ENCODE assay signal across 1 cellular context in the genomic region with DNA sequence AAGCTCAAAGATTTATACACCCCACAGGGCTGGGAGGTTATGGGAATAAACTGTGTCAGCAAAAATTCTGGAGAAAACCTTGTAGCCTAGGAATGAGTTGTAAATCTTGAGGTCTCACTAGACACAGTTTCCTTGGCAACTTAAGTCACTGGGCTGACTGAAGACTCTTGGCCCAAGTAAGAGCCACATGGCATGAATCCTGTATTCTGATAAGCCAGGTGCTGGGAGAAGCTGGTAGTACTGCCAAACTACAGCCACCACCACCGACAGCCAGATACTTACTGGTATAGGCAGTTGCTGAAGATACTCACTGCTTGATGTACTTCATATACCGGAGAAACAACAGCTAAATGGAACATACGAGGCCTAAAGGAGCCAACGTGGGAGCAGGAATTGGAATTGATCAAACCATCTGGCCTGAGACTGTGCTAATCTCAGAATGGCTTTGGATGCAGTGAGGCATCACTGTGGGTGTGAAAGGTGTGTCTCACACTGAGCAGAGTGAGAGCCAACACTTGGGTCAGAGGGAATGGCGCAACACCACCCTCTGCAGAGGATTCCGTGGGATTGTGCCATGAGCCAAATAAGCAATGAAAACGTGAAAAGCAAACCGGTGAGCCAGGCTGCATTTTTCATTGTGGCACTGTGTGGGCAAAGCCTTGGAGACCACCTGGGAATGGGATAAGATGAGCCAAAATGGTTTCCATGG.
TF ChIP-seq lines count a peak whose summit lies in the region.

No MANE protein-coding gene starts in this region.

TF ChIP-seq in HCT116, 20 proteins besides CTCF, POLR2A, EP300 and RAD21 (continued from another document):
- TF ChIP-seq, protein P1, sequence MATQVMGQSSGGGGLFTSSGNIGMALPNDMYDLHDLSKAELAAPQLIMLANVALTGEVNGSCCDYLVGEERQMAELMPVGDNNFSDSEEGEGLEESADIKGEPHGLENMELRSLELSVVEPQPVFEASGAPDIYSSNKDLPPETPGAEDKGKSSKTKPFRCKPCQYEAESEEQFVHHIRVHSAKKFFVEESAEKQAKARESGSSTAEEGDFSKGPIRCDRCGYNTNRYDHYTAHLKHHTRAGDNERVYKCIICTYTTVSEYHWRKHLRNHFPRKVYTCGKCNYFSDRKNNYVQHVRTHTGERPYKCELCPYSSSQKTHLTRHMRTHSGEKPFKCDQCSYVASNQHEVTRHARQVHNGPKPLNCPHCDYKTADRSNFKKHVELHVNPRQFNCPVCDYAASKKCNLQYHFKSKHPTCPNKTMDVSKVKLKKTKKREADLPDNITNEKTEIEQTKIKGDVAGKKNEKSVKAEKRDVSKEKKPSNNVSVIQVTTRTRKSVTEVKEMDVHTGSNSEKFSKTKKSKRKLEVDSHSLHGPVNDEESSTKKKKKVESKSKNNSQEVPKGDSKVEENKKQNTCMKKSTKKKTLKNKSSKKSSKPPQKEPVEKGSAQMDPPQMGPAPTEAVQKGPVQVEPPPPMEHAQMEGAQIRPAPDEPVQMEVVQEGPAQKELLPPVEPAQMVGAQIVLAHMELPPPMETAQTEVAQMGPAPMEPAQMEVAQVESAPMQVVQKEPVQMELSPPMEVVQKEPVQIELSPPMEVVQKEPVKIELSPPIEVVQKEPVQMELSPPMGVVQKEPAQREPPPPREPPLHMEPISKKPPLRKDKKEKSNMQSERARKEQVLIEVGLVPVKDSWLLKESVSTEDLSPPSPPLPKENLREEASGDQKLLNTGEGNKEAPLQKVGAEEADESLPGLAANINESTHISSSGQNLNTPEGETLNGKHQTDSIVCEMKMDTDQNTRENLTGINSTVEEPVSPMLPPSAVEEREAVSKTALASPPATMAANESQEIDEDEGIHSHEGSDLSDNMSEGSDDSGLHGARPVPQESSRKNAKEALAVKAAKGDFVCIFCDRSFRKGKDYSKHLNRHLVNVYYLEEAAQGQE (IDR thresholded peaks at IDR 0.05; ENCODE audit: low read depth): no peak
- no peak for TF ChIP-seq SRF (IDR thresholded peaks at IDR 0.05; ENCODE audit: low read depth)
- TF ChIP-seq EGR1 (IDR thresholded peaks at IDR 0.05; ENCODE audit: low read depth): no peak
- TF ChIP-seq, protein P2, sequence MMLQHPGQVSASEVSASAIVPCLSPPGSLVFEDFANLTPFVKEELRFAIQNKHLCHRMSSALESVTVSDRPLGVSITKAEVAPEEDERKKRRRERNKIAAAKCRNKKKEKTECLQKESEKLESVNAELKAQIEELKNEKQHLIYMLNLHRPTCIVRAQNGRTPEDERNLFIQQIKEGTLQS (IDR thresholded peaks at IDR 0.05): no peak
- no peak for TF ChIP-seq POLR2AphosphoS5 (IDR thresholded peaks at IDR 0.05; ENCODE audit: low read depth, low read length)
- TF ChIP-seq JUND (IDR thresholded peaks at IDR 0.05): no peak
- TF ChIP-seq SIN3A (IDR thresholded peaks at IDR 0.05; ENCODE audit: low read depth): no peak
- TF ChIP-seq ZNF274 (IDR thresholded peaks at IDR 0.05; ENCODE audit: low read depth, low read length): no peak
- no peak for TF ChIP-seq ELF1 (IDR thresholded peaks at IDR 0.05; ENCODE audit: borderline replicate concordance, low read depth)
- no peak for TF ChIP-seq CBX3 (IDR thresholded peaks at IDR 0.05; ENCODE audit: low read depth)
- TF ChIP-seq YY1 (IDR thresholded peaks at IDR 0.05; ENCODE audit: extremely low read depth, insufficient replicate concordance, low read depth, low read length): no peak
- TF ChIP-seq SP1 (IDR thresholded peaks at IDR 0.05; ENCODE audit: low read depth): no peak
- TF ChIP-seq, protein P3, sequence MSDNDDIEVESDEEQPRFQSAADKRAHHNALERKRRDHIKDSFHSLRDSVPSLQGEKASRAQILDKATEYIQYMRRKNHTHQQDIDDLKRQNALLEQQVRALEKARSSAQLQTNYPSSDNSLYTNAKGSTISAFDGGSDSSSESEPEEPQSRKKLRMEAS (IDR thresholded peaks at IDR 0.05): no peak
- TF ChIP-seq, protein P4, sequence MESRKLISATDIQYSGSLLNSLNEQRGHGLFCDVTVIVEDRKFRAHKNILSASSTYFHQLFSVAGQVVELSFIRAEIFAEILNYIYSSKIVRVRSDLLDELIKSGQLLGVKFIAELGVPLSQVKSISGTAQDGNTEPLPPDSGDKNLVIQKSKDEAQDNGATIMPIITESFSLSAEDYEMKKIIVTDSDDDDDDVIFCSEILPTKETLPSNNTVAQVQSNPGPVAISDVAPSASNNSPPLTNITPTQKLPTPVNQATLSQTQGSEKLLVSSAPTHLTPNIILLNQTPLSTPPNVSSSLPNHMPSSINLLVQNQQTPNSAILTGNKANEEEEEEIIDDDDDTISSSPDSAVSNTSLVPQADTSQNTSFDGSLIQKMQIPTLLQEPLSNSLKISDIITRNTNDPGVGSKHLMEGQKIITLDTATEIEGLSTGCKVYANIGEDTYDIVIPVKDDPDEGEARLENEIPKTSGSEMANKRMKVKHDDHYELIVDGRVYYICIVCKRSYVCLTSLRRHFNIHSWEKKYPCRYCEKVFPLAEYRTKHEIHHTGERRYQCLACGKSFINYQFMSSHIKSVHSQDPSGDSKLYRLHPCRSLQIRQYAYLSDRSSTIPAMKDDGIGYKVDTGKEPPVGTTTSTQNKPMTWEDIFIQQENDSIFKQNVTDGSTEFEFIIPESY (IDR thresholded peaks at IDR 0.05; ENCODE audit: extremely low read depth, insufficient replicate concordance, low read length): no peak
- TF ChIP-seq TCF7L2 (IDR thresholded peaks at IDR 0.05; ENCODE audit: borderline replicate concordance, extremely low read depth, insufficient read depth, insufficient read length): no peak
